11 cellular contexts compared by ENCODE assay signal in the genomic region with DNA sequence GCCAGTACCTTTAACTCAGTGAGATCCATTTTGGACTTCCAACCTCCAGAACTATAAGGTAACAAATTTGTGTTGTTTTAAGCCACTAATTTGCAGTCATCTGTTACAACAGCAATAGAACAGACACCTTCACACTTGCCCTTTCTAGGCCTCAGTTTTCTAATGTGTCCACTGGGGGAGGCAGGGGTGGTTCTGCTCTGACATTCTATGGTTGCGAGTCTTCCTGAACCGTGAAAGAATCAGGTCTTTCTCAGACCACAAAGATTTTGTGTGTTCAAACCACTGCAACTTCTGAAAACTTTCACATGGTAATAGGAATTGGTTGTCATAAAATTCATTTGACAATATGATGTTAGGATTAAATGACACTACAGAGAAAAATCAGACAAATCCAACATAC. TPM values are rescaled to one million over a fixed set of nuclear protein-coding genes. Genes with fewer than 3 reads are reported as not detected.
DNase-seq lines count a peak whose midpoint lies in the region; ATAC-seq and TF ChIP-seq lines count a peak whose summit lies in the region.
"Had no signal": no experiment of that assay in that cellular context is flagged by ENCODE, and none has a peak within 500 bp of the region (broad histone marks: within the 10 kb centered on the region; RNA-seq: fewer than 3 reads in every experiment).

No MANE protein-coding gene starts in this region.

- intact Hi-C loops in PC-3 (cut with micrococcal nuclease) (no loop called here), mucosa of descending colon (cut with DNase I, micrococcal nuclease) (no loop called here)

- POLR2A ChIA-PET in PC-3 (lab: Charles Lee; ENCODE audit: unreplicated experiment): no interaction called here

- H3K9me2 ChIP-seq in PC-3 (replicated peaks; ENCODE audit: low read length): no peaks in the 10 kb centered on the region

- ATAC-seq in HG02798 (IDR thresholded peaks at IDR 0.05; ENCODE audit: poor library complexity, unreplicated experiment) (peak; percentile 59), PC-3 (no peak), mucosa of descending colon (no peak)

- H3K4me1 Mint-ChIP-seq in mesothelial cell of epicardium: peaks cover 2% of the 10 kb centered on the region
- H3K4me1 Mint-ChIP-seq in progenitor cell of endocrine pancreas (ENCODE audit: low read depth): peaks cover 2% of the 10 kb centered on the region

- TF ChIP-seq CTCF in PC-3 (conservative IDR thresholded peaks at IDR 0.05; ENCODE audit: low read depth, low read length) (no peak), mucosa of descending colon (IDR thresholded peaks at IDR 0.05) (no peak), mesothelial cell of epicardium (IDR thresholded peaks at IDR 0.05; ENCODE audit: unreplicated experiment) (no peak), progenitor cell of endocrine pancreas (IDR thresholded peaks at IDR 0.05; ENCODE audit: unreplicated experiment) (no peak)

- H3K4me2 ChIP-seq in PC-3 (ENCODE audit: low read length): no peak overlapping the region
- H3K4me2 ChIP-seq: hepatocyte had no signal

- H3K9me3 Mint-ChIP-seq in mesothelial cell of epicardium (peaks cover 4% of the 10 kb centered on the region), progenitor cell of endocrine pancreas (ENCODE audit: low read depth) (peaks cover 3% of the 10 kb centered on the region)
- H3K9me3 Mint-ChIP-seq: naive thymus-derived CD8-positive, alpha-beta T cell had no signal

- H4K20me1 ChIP-seq in PC-3 (ENCODE audit: low read length): no peaks in the 10 kb centered on the region

- H3K27ac Mint-ChIP-seq in mesothelial cell of epicardium: no peak overlapping the region
- no peak overlapping the region for H3K27ac Mint-ChIP-seq in progenitor cell of endocrine pancreas

- H3K4me1 ChIP-seq in PC-3 (ENCODE audit: insufficient read depth, low read length): peaks cover 8% of the 10 kb centered on the region
- H3K4me1 ChIP-seq in mucosa of descending colon (ENCODE audit: low read depth): no peaks in the 10 kb centered on the region

- no peaks in the 10 kb centered on the region for H3K9me3 ChIP-seq in PC-3 (ENCODE audit: low read length)
- H3K9me3 ChIP-seq in mucosa of descending colon: no peaks in the 10 kb centered on the region

- H3K4me3 Mint-ChIP-seq in mesothelial cell of epicardium: no peak overlapping the region
- H3K4me3 Mint-ChIP-seq in progenitor cell of endocrine pancreas (ENCODE audit: low read depth): no peak overlapping the region
- H3K4me3 Mint-ChIP-seq: naive thymus-derived CD8-positive, alpha-beta T cell had no signal

- CTCF ChIA-PET in PC-3 (lab: Charles Lee): no interaction called here

- no peaks in the 10 kb centered on the region for H3K36me3 ChIP-seq in PC-3 (ENCODE audit: low read depth, low read length)
- H3K36me3 ChIP-seq in mucosa of descending colon (ENCODE audit: low read depth): no peaks in the 10 kb centered on the region

- no TSS peak for BruUV-seq in PC-3 (replicated peaks; lab: Mats Ljungman, UMichigan)

- H3F3A ChIP-seq in PC-3 (ENCODE audit: low read length, unreplicated experiment): no peaks in the 10 kb centered on the region

- H3K27me3 Mint-ChIP-seq in mesothelial cell of epicardium (ENCODE audit: low read depth) (no peaks in the 10 kb centered on the region), progenitor cell of endocrine pancreas (no peaks in the 10 kb centered on the region)
- H3K27me3 Mint-ChIP-seq: naive thymus-derived CD8-positive, alpha-beta T cell had no signal

- H3K27ac ChIP-seq in PC-3 (ENCODE audit: low read length): no peak overlapping the region
- H3K27ac ChIP-seq: hepatocyte had no signal

- DNase-seq in stimulated activated CD4-positive, alpha-beta T cell treated with anti-CD3 and anti-CD28 coated beads, Interleukin-1b, Interleukin-23, amount 100 ng/mL, for 48 hours: peak; percentile 23
- no peak for DNase-seq in stimulated activated CD4-positive, alpha-beta T cell treated with anti-CD3 and anti-CD28 coated beads, Interleukin-12 subunit alpha, Interleukin-12 subunit beta, amount 100 ng/mL, for 4 hours
- DNase-seq in PC-3: peak; percentile 13
- DNase-seq in NCI-H1417 treated with DMSO at 0.1 percent for 48 hours (lab: John Stamatoyannopoulos, UW): no peak
- no peak for DNase-seq in mucosa of descending colon
- DNase-seq in mesothelial cell of epicardium (ENCODE audit: low spot score in 2 of 2, unreplicated experiment in 2 of 2): no peak
- no peak for DNase-seq in progenitor cell of endocrine pancreas (ENCODE audit: low spot score, unreplicated experiment)
- DNase-seq: activated effector memory CD4-positive, alpha-beta T cell treated with anti-CD3 and anti-CD28 coated beads, Interleukin-2, amount 50 U/mL, for 16 hours; naive thymus-derived CD8-positive, alpha-beta T cell had no signal

- no peaks in the 10 kb centered on the region for H3K79me2 ChIP-seq in PC-3 (ENCODE audit: low read length)
- H3K79me2 ChIP-seq: hepatocyte had no signal

- no peak overlapping the region for H2AFZ ChIP-seq in PC-3 (ENCODE audit: low read length)
- H2AFZ ChIP-seq: hepatocyte had no signal

- H3K4me3 ChIP-seq in PC-3 (ENCODE audit: low read length): no peak overlapping the region
- no peak overlapping the region for H3K4me3 ChIP-seq in mucosa of descending colon
- H3K4me3 ChIP-seq: hepatocyte had no signal

- H3K9ac ChIP-seq in PC-3 (ENCODE audit: low read length): no peak overlapping the region

- H3K27me3 ChIP-seq in PC-3 (ENCODE audit: low read length): no peaks in the 10 kb centered on the region
- H3K27me3 ChIP-seq: hepatocyte had no signal

- no peaks in the 10 kb centered on the region for H3K36me3 Mint-ChIP-seq in mesothelial cell of epicardium
- H3K36me3 Mint-ChIP-seq in progenitor cell of endocrine pancreas (ENCODE audit: insufficient read depth): peaks cover 1% of the 10 kb centered on the region
- H3K36me3 Mint-ChIP-seq: naive thymus-derived CD8-positive, alpha-beta T cell had no signal

RNA-seq across cellular contexts. Expression of a gene that starts 26.8 kb away (rescaled TPM):
- total RNA-seq in PC-3 (2014; rRNA removed) (not detected in 2 replicates), mucosa of descending colon (1 to 10 TPM in 2 of 3 donors, under 1 TPM in 1; 0.96 to 1.8 (median 1.5) TPM), mesothelial cell of epicardium (not detected in 3 replicates), progenitor cell of endocrine pancreas (not detected in 2 replicates)
- total RNA-seq: hepatocyte; naive thymus-derived CD8-positive, alpha-beta T cell had no signal

Comparison
In these comparisons a context has a peak if more than half of its experiments do, and no peak if none do; other contexts are left out.
1. DNase-seq: peak in stimulated activated CD4-positive, alpha-beta T cell treated with anti-CD3 and anti-CD28 coated beads, Interleukin-1b, Interleukin-23, amount 100 ng/mL, for 48 hours (single experiment) and PC-3 (single experiment); none in stimulated activated CD4-positive, alpha-beta T cell treated with anti-CD3 and anti-CD28 coated beads, Interleukin-12 subunit alpha, Interleukin-12 subunit beta, amount 100 ng/mL, for 4 hours (single experiment), NCI-H1417 treated with DMSO at 0.1 percent for 48 hours (single experiment), mucosa of descending colon (0 of 3), mesothelial cell of epicardium (0 of 2) and progenitor cell of endocrine pancreas (single experiment).